ENCODE assay signal across 13 cellular contexts in the genomic region with DNA sequence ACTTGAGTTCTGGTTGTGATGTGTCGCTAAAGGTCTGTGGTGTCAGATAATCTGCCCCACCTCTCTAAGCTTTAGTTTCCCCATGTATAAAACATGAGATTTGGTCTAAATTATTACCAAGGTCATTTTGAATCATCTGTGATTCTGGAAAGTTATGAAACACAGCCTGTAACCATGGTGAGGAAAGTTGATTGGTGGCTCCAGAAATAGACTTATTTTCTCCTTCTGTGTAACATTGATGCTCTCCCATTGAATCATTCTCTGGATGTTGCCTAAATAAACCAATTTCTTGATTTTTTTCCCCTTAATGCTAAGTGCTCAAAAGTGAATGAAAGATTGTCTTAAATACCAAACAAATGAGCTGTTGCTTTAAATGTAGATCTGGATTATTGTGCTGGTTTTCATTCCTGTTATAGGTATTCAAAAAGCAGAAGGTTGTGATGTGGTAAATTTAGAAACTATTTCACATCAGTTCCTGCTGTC. TPM values are rescaled to one million over a fixed set of nuclear protein-coding genes. Genes with fewer than 3 reads are reported as not detected.
DNase-seq lines count a peak whose midpoint lies in the region; ATAC-seq and TF ChIP-seq lines count a peak whose summit lies in the region.
"Had no signal": no experiment of that assay in that cellular context is flagged by ENCODE, and none has a peak within 500 bp of the region (broad histone marks: within the 10 kb centered on the region; RNA-seq: fewer than 3 reads in every experiment).

No MANE protein-coding gene starts in this region.

- H3K4me3 ChIP-seq in cardiac fibroblast (replicated peaks in 1 of 2; ENCODE audit: low read depth in 2 of 2, low read length in 2 of 2) (no peak overlapping the region), osteoblast (ENCODE audit: insufficient read depth, low read length) (no peak overlapping the region)
- H3K4me3 ChIP-seq: body of pancreas had no signal

- H4K20me1 ChIP-seq in osteoblast (ENCODE audit: insufficient read depth, low read length) = no peaks in the 10 kb centered on the region

- H3K27ac Mint-ChIP-seq in CD14-positive monocyte = peak overlapping the region in 5 of 7 donors; percentile 44 to 81 (median 54)
- H3K27ac Mint-ChIP-seq: nephron progenitor cell, WTC11 had no signal

- H3K4me2 ChIP-seq in osteoblast (ENCODE audit: insufficient read depth, low read length) = peak overlapping the region; percentile 40

- TF ChIP-seq POLR2A in GM18505 (IDR thresholded peaks at IDR 0.05; ENCODE audit: borderline replicate concordance, extremely low read depth, insufficient read depth, insufficient read length) = no peak

- H3K27ac ChIP-seq in osteoblast (ENCODE audit: low read depth, low read length) = peak overlapping the region; percentile 93
- H3K27ac ChIP-seq: body of pancreas had no signal

- no peaks in the 10 kb centered on the region for H3K27me3 ChIP-seq in osteoblast (ENCODE audit: insufficient read depth, low read length)
- H3K27me3 ChIP-seq: body of pancreas had no signal

- H3K79me2 ChIP-seq in osteoblast (ENCODE audit: insufficient read depth, low read length) = peaks cover 70% of the 10 kb centered on the region

- no peaks in the 10 kb centered on the region for H3K9me3 ChIP-seq in osteoblast (ENCODE audit: low read depth, low read length)
- H3K9me3 ChIP-seq: body of pancreas had no signal

- no peak overlapping the region for H2AFZ ChIP-seq in osteoblast (ENCODE audit: low read length)

- DNase-seq in CD14-positive monocyte (ENCODE audit: low spot score) (no peak), HS-5 (ENCODE audit: low read depth) (peak; percentile 34), cardiac fibroblast (ENCODE audit: low read depth in 2 of 2) (peak; percentile 35 to 81), osteoblast (ENCODE audit: insufficient read length, low spot score, missing footprints) (peak; percentile 87), left colon (no peak), D341Med (ENCODE audit: low spot score) (no peak)
- DNase-seq: body of pancreas; Karpas-422; nephron progenitor cell; stimulated activated CD4-positive, alpha-beta T cell treated with anti-CD3 and anti-CD28 coated beads, Interleukin-1b, Interleukin-23, amount 100 ng/mL, for 48 hours had no signal

- peaks cover 42% of the 10 kb centered on the region for H3K4me1 ChIP-seq in osteoblast (ENCODE audit: insufficient read depth, low read length)
- H3K4me1 ChIP-seq: body of pancreas had no signal

- H3K4me1 Mint-ChIP-seq in CD14-positive monocyte = peaks cover 21% of the 10 kb centered on the region
- H3K4me1 Mint-ChIP-seq: nephron progenitor cell, WTC11 had no signal

- H3K27me3 Mint-ChIP-seq in CD14-positive monocyte (ENCODE audit: low read depth in 3 of 3) = no peaks in the 10 kb centered on the region

- H3K36me3 ChIP-seq in osteoblast (ENCODE audit: insufficient read depth, low read length) = no peaks in the 10 kb centered on the region

- intact Hi-C loops in CD14-positive monocyte (cut with micrococcal nuclease) = no loop called here
- intact Hi-C loops in left colon (cut with DNase I, micrococcal nuclease) = no loop called here

- no peak for ATAC-seq in left colon
- ATAC-seq in GM21723 (IDR thresholded peaks at IDR 0.05; ENCODE audit: unreplicated experiment) = no peak
- no peak for ATAC-seq in GM18505 (IDR thresholded peaks at IDR 0.05; ENCODE audit: unreplicated experiment)
- ATAC-seq: body of pancreas, WTC11 had no signal

- TF ChIP-seq CTCF in CD14-positive monocyte (IDR thresholded peaks at IDR 0.05) = no peak
- no peak for TF ChIP-seq CTCF in cardiac fibroblast (IDR thresholded peaks at IDR 0.05; ENCODE audit: low read depth, low read length)
- no peak for TF ChIP-seq CTCF in osteoblast (IDR thresholded peaks at IDR 0.05; ENCODE audit: extremely low read depth, low read depth, low read length)

- H3K4me3 Mint-ChIP-seq in CD14-positive monocyte = no peak overlapping the region
- H3K4me3 Mint-ChIP-seq: nephron progenitor cell, WTC11 had no signal

- peaks cover 0 to 3% (median 0%) of the 10 kb centered on the region in 7 donors for H3K9me3 Mint-ChIP-seq in CD14-positive monocyte
- H3K9me3 Mint-ChIP-seq: WTC11 had no signal

- peaks cover 0 to 3% of the 10 kb centered on the region in 2 donors for H3K36me3 Mint-ChIP-seq in CD14-positive monocyte
- H3K36me3 Mint-ChIP-seq: WTC11 had no signal

RNA-seq across cellular contexts. Expression of a gene that starts 30.0 kb away (rescaled TPM):
- 10 to 100 TPM; 58.7 to 80.3 TPM for polyA plus RNA-seq in CD14-positive monocyte
- total RNA-seq in osteoblast (84.9 and 99.2 TPM in 2 replicates), left colon (10 to 100 TPM; 65.5 to 65.6 TPM)

Comparison
In these comparisons a context has a peak if more than half of its experiments do, and no peak if none do; other contexts are left out.
1. DNase-seq: peak in HS-5 (single experiment), cardiac fibroblast (2 of 2) and osteoblast (single experiment); none in CD14-positive monocyte (single experiment), left colon (0 of 2) and D341Med (single experiment).